ENCODE assay signal across 1 cellular context in the genomic region with DNA sequence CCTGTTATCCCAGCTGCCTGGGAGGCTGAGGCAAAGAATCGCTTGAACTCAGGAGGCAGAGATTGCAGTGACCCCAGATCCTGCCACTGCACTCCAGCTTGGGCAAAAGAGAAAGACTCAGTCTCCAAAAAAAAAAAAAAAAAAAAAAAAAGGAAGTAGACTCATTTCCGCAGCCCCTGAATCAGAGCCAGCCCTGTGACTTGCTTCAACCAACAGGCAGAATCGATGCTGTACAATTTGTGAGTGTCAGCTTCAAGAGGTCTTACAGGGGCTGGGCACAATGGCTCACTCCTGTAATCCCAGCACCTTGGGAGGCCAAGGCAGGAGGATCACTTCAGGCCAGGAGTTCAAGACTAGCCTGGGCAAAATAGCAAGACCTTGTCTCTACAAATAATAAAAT.
A peak's percentile ranks its signal among the peaks of the same experiment; 100 is the strongest.
TF ChIP-seq lines count a peak whose summit lies in the region.

No MANE protein-coding gene starts in this region.

TF ChIP-seq in GM12878, 131 proteins besides CTCF, POLR2A, EP300 and RAD21:
- no peak for TF ChIP-seq MXI1 (IDR thresholded peaks at IDR 0.05; ENCODE audit: low read depth, low read length)
- TF ChIP-seq ZNF384 (IDR thresholded peaks at IDR 0.05; ENCODE audit: borderline replicate concordance, low read depth, low read length) = peak; percentile 27; the same call in 1 of the 2 replicates
- no peak for TF ChIP-seq IRF4 (IDR thresholded peaks at IDR 0.05; ENCODE audit: low read depth, low read length)
- no peak for TF ChIP-seq NR2C2 (IDR thresholded peaks at IDR 0.05; ENCODE audit: borderline replicate concordance, control insufficient read depth, insufficient read length, low read depth)
- TF ChIP-seq POLR2AphosphoS2 (IDR thresholded peaks at IDR 0.05; ENCODE audit: low read depth, low read length) = no peak
- TF ChIP-seq RB1 (IDR thresholded peaks at IDR 0.05; ENCODE audit: borderline replicate concordance) = no peak
